ENCODE assay signal across 8 cellular contexts in genomic region chr17:64974750-64975317, GRCh38. TPM values are rescaled to one million over a fixed set of nuclear protein-coding genes. Genes with fewer than 3 reads are reported as not detected.
DNase-seq lines count a peak whose midpoint lies in the region; ATAC-seq, FAIRE-seq and TF ChIP-seq lines count a peak whose summit lies in the region.

No MANE protein-coding gene starts in this region.

- no peaks in the 10 kb centered on the region for H3K27me3 ChIP-seq in astrocyte (ENCODE audit: insufficient read depth, low read length)
- H3K27me3 ChIP-seq in lower lobe of right lung (ENCODE audit: low read depth): no peaks in the 10 kb centered on the region
- no peaks in the 10 kb centered on the region for H3K27me3 ChIP-seq in upper lobe of left lung

- no peaks in the 10 kb centered on the region for H3K79me2 ChIP-seq in astrocyte (ENCODE audit: insufficient read depth, low read length)

- WGBS in upper lobe of left lung, 2 donors: 9 to 10% methylated on average over 5 to 9 of the region's 9 CpGs

- intact Hi-C loops in lower lobe of right lung (cut with DNase I): no loop called here

- H2AFZ ChIP-seq in astrocyte (ENCODE audit: low read depth, low read length): peak overlapping the region; percentile 98

- H3K9me3 ChIP-seq in astrocyte (ENCODE audit: insufficient read depth, low read depth, low read length) (no peaks in the 10 kb centered on the region), lower lobe of right lung (no peaks in the 10 kb centered on the region), upper lobe of left lung (no peaks in the 10 kb centered on the region)

- H3K4me1 ChIP-seq in astrocyte (ENCODE audit: insufficient read depth, low read length) (peaks cover 6% of the 10 kb centered on the region), lower lobe of right lung (peaks cover 20% of the 10 kb centered on the region), upper lobe of left lung (peaks cover 10 to 26% (median 14%) of the 10 kb centered on the region in 4 donors)

- DNase-seq in HT-29 (ENCODE audit: low spot score): peak; percentile 32
- no peak for DNase-seq in astrocyte (ENCODE audit: low read depth)
- no peak for DNase-seq in lower lobe of right lung
- no peak for DNase-seq in upper lobe of left lung
- no peak for DNase-seq in NCI-H2081 (lab: John Stamatoyannopoulos, UW)

- peak overlapping the region; percentile 93 for H3K9ac ChIP-seq in astrocyte (ENCODE audit: low read length)

- H3K9me3 Mint-ChIP-seq in astrocyte (ENCODE audit: unreplicated experiment): no peaks in the 10 kb centered on the region

- ATAC-seq in GM18508 (IDR thresholded peaks at IDR 0.05; ENCODE audit: insufficient read depth, unreplicated experiment) (peak; percentile 34), lower lobe of right lung (no peak), upper lobe of left lung (ENCODE audit: low FRiP score in 2 of 2) (no peak), HG02623 (IDR thresholded peaks at IDR 0.05; ENCODE audit: unreplicated experiment) (no peak), HG03442 (IDR thresholded peaks at IDR 0.05; ENCODE audit: unreplicated experiment) (no peak)

- no peak for FAIRE-seq in astrocyte (lab: Jason Lieb, UNC)

- peaks cover 2% of the 10 kb centered on the region for H3K36me3 Mint-ChIP-seq in astrocyte (ENCODE audit: low read depth, unreplicated experiment)

- TF ChIP-seq CTCF in astrocyte (IDR thresholded peaks at IDR 0.05; ENCODE audit: insufficient read depth, low read depth, low read length) (no peak), lower lobe of right lung (IDR thresholded peaks at IDR 0.05) (peak; percentile 6), upper lobe of left lung (IDR thresholded peaks at IDR 0.05) (no peak)

- H3K27me3 Mint-ChIP-seq in astrocyte (ENCODE audit: low read depth, unreplicated experiment): no peaks in the 10 kb centered on the region

- H3K27ac Mint-ChIP-seq in astrocyte (ENCODE audit: unreplicated experiment): peak overlapping the region; percentile 95

- peak overlapping the region; percentile 85 for H3K4me2 ChIP-seq in astrocyte (ENCODE audit: low read length)

- H3K36me3 ChIP-seq in astrocyte (ENCODE audit: insufficient read depth, low read length) (peaks cover 7% of the 10 kb centered on the region), lower lobe of right lung (peaks cover 16% of the 10 kb centered on the region), upper lobe of left lung (peaks cover 0 to 15% (median 0%) of the 10 kb centered on the region in 4 donors)

- peak in 1 of 4 donors; percentile 50 for TF ChIP-seq POLR2A in upper lobe of left lung (IDR thresholded peaks at IDR 0.05)

- H3K27ac ChIP-seq in astrocyte (ENCODE audit: low read depth, low read length): peak overlapping the region; percentile 89
- peak overlapping the region; percentile 99 for H3K27ac ChIP-seq in lower lobe of right lung
- H3K27ac ChIP-seq in upper lobe of left lung: peak overlapping the region; percentile 97 to 99 (median 98)

- peaks cover 9% of the 10 kb centered on the region for H3K4me1 Mint-ChIP-seq in astrocyte (ENCODE audit: low read depth, unreplicated experiment)

- H3K4me3 Mint-ChIP-seq in astrocyte (ENCODE audit: unreplicated experiment): peak overlapping the region; percentile 93

- TF ChIP-seq EP300 in upper lobe of left lung (IDR thresholded peaks at IDR 0.05): no peak

- peaks cover 3% of the 10 kb centered on the region for H4K20me1 ChIP-seq in astrocyte (ENCODE audit: insufficient read depth, low read length)

- H3K4me3 ChIP-seq in astrocyte (ENCODE audit: insufficient read depth, low read depth, low read length) (peak overlapping the region; percentile 79), lower lobe of right lung (peak overlapping the region; percentile 76), upper lobe of left lung (peak overlapping the region; percentile 57 to 84 (median 64))

RNA-seq across cellular contexts. Expression of gene LRRC37A3, which starts 55.6 kb away (rescaled TPM):
- total RNA-seq in HT-29 (2014; rRNA removed; shearing (Covaris generic)): 0.86 and 5.5 TPM in 2 replicates
- total RNA-seq in astrocyte (16.1 and 16.4 TPM in 2 replicates), lower lobe of right lung (10.8 TPM), upper lobe of left lung (10 to 100 TPM in 5 of 6 donors, 1 to 10 TPM in 1; 4.0 to 13.6 (median 10.4) TPM)
